In genomic region chr1:21342961-21343838, GRCh38 we compare ENCODE assay signal across 8 cellular contexts. TPM values are rescaled to one million over a fixed set of nuclear protein-coding genes. Genes with fewer than 3 reads are reported as not detected.
A peak's percentile ranks its signal among the peaks of the same experiment; 100 is the strongest.
DNase-seq lines count a peak whose midpoint lies in the region; ATAC-seq and TF ChIP-seq lines count a peak whose summit lies in the region.

No MANE protein-coding gene starts in this region.

- H2AFZ ChIP-seq in ACC112 (ENCODE audit: low read length, unreplicated experiment) = no peak overlapping the region

- H3K9me3 ChIP-seq in body of pancreas = no peaks in the 10 kb centered on the region

- peak overlapping the region; percentile 92 for H3K4me3 ChIP-seq in ACC112 (ENCODE audit: low read depth, low read length)
- no peak overlapping the region for H3K4me3 ChIP-seq in body of pancreas

- intact Hi-C loops in body of pancreas (cut with DNase I) = no loop called here

- H3K27me3 Mint-ChIP-seq in natural killer cell treated with Interleukin-12 subunit alpha and Interleukin-12 subunit beta and Interleukin-15 and Interleukin-18, amount 100 ng/mL, for 72 hours = no peaks in the 10 kb centered on the region

- no peak for TF ChIP-seq CTCF in GM20000 (IDR thresholded peaks at IDR 0.05; ENCODE audit: extremely low read depth, missing control alignments)
- TF ChIP-seq CTCF in body of pancreas (IDR thresholded peaks at IDR 0.05) = no peak
- no peak for TF ChIP-seq CTCF in foreskin keratinocyte (conservative IDR thresholded peaks at IDR 0.05)

- no peaks in the 10 kb centered on the region for H3K27me3 ChIP-seq in ACC112 (ENCODE audit: insufficient read depth, low read length)
- no peaks in the 10 kb centered on the region for H3K27me3 ChIP-seq in body of pancreas
- peaks cover 2% of the 10 kb centered on the region for H3K27me3 ChIP-seq in foreskin keratinocyte

- no peaks in the 10 kb centered on the region for H3K9me3 Mint-ChIP-seq in natural killer cell treated with Interleukin-12 subunit alpha and Interleukin-12 subunit beta and Interleukin-15 and Interleukin-18, amount 100 ng/mL, for 72 hours

- no peak for TF ChIP-seq POLR2A in body of pancreas (IDR thresholded peaks at IDR 0.05)

- no peak overlapping the region for H3K4me3 Mint-ChIP-seq in natural killer cell treated with Interleukin-12 subunit alpha and Interleukin-12 subunit beta and Interleukin-15 and Interleukin-18, amount 100 ng/mL, for 72 hours

- DNase-seq in GM20000 (ENCODE audit: low spot score) (peak; percentile 65), body of pancreas (no peak), NCI-H2171 treated with DMSO at 0.1 percent for 48 hours (lab: John Stamatoyannopoulos, UW) (no peak), foreskin keratinocyte (no peak), GOT3 (lab: John Stamatoyannopoulos, UW) (no peak)
- no peak for DNase-seq in natural killer cell treated with Interleukin-12 subunit alpha and Interleukin-12 subunit beta and Interleukin-15 and Interleukin-18, amount 100 ng/mL, for 72 hours (ENCODE audit: low spot score)

- H3K4me1 Mint-ChIP-seq in natural killer cell treated with Interleukin-12 subunit alpha and Interleukin-12 subunit beta and Interleukin-15 and Interleukin-18, amount 100 ng/mL, for 72 hours (ENCODE audit: low read depth in 2 of 2) = peaks cover 25 to 47% of the 10 kb centered on the region in 2 donors

- ATAC-seq in body of pancreas = no peak
- no peak for ATAC-seq in natural killer cell treated with Interleukin-12 subunit alpha and Interleukin-12 subunit beta and Interleukin-15 and Interleukin-18, amount 100 ng/mL, for 72 hours
- ATAC-seq in foreskin keratinocyte = no peak
- ATAC-seq in GM19395 (IDR thresholded peaks at IDR 0.05; ENCODE audit: unreplicated experiment) = no peak

- H3K36me3 Mint-ChIP-seq in natural killer cell treated with Interleukin-12 subunit alpha and Interleukin-12 subunit beta and Interleukin-15 and Interleukin-18, amount 100 ng/mL, for 72 hours = no peaks in the 10 kb centered on the region

- H3K27ac ChIP-seq in ACC112 (ENCODE audit: low read depth, low read length) (no peak overlapping the region), body of pancreas (peak overlapping the region; percentile 83 to 93 (median 92)), foreskin keratinocyte (no peak overlapping the region)

- H3K27ac Mint-ChIP-seq in natural killer cell treated with Interleukin-12 subunit alpha and Interleukin-12 subunit beta and Interleukin-15 and Interleukin-18, amount 100 ng/mL, for 72 hours = peak overlapping the region; percentile 14 to 82

- peaks cover 54% of the 10 kb centered on the region for H3K4me1 ChIP-seq in ACC112 (ENCODE audit: control insufficient read depth, insufficient read depth, low read length, unreplicated experiment)
- peaks cover 67% of the 10 kb centered on the region for H3K4me1 ChIP-seq in body of pancreas
- no peaks in the 10 kb centered on the region for H3K4me1 ChIP-seq in foreskin keratinocyte

- peaks cover 58% of the 10 kb centered on the region for H3K79me2 ChIP-seq in ACC112 (ENCODE audit: control insufficient read depth, insufficient read depth, low read length, unreplicated experiment)

- 17 to 29% methylated on average over 10 of the region's 10 CpGs for WGBS in body of pancreas, 2 donors

- H3K36me3 ChIP-seq in ACC112 (ENCODE audit: insufficient read depth, low read length) (no peaks in the 10 kb centered on the region), body of pancreas (replicated peaks in 1 of 2; ENCODE audit: insufficient read depth in 1 of 2, low read depth in 2 of 2) (no peaks in the 10 kb centered on the region)

RNA-seq across cellular contexts. Expression of gene ECE1, which starts 52.9 kb away (rescaled TPM):
- total RNA-seq in body of pancreas (10 to 100 TPM; 79.1 to 83.3 TPM), foreskin keratinocyte (51.1 and 63.5 TPM in 2 replicates)
- 10 to 100 TPM; 33.7 to 53.9 TPM for total RNA-seq in natural killer cell treated with Interleukin-12 subunit alpha and Interleukin-12 subunit beta and Interleukin-15 and Interleukin-18, amount 100 ng/mL, for 72 hours
- 28.0 and 34.0 TPM in 2 replicates for polyA plus RNA-seq in foreskin keratinocyte

Comparison
In these comparisons a context has a peak if more than half of its experiments do, and no peak if none do; other contexts are left out.
1. H3K27ac ChIP-seq: peak in body of pancreas (4 of 4); none in ACC112 (single experiment) and foreskin keratinocyte (single experiment).